8 cellular contexts compared by ENCODE assay signal in the genomic region with DNA sequence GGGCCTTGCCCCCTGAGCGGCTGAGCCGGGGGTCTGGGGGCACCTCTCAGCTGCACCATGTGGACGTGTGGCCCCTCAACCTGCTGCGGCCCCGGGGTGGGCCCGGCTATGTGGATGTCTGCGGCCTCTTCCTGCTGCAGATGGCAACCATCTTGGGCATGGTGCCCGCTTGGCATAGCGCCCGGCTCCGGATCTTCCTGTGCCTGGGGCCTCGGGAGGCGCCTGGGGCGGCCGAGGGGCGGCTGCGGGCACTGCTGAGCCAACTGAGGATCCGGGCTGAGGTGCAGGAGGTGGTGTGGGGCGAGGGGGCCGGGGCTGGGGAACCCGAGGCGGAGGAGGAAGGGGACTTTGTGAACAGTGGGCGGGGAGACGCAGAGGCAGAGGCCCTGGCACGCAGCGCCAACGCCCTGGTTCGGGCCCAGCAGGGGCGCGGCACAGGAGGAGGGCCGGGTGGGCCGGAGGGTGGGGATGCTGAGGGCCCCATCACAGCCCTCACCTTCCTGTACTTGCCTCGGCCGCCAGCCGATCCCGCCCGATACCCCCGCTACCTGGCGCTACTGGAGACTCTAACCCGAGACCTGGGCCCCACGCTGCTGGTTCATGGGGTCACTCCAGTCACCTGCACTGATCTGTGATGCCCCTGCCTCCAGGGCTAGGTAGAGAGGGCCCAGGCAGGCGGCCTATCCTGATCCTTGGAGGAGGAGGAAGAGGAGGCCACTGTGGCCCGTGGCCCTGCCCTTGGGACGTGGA. TPM values are rescaled to one million over a fixed set of nuclear protein-coding genes. Genes with fewer than 3 reads are reported as not detected.
A peak's percentile ranks its signal among the peaks of the same experiment; 100 is the strongest.
DNase-seq lines count a peak whose midpoint lies in the region; ATAC-seq, FAIRE-seq and TF ChIP-seq lines count a peak whose summit lies in the region.

No MANE protein-coding gene starts in this region.

- no peak for FAIRE-seq in GM12891 (lab: Jason Lieb, UNC)

- H3K4me3 ChIP-seq in OCI-LY1 (ENCODE audit: low read depth, low read length, poor library complexity, severe bottlenecking) (no peak overlapping the region), upper lobe of left lung (peak overlapping the region; percentile 10 to 86 (median 70))

- DNase-seq in GF-D8 (lab: John Stamatoyannopoulos, UW) (peak; percentile 56), cerebellar cortex (ENCODE audit: low spot score) (peak; percentile 82), middle frontal gyrus (ENCODE audit: extremely low spot score, low spot score) (peak; percentile 67), upper lobe of left lung (peak; percentile 81 to 96), GM12891 (ENCODE audit: insufficient read length, low spot score) (no peak)

- H4K20me1 ChIP-seq in OCI-LY1 (ENCODE audit: insufficient read depth, low read length) = no peaks in the 10 kb centered on the region

- no peak overlapping the region for H2AFZ ChIP-seq in OCI-LY1 (ENCODE audit: low read length)

- H3K27ac ChIP-seq in OCI-LY1 (ENCODE audit: low read depth, low read length, poor library complexity, severe bottlenecking) (no peak overlapping the region), upper lobe of left lung (peak overlapping the region; percentile 86 to 97 (median 95))

- no peaks in the 10 kb centered on the region for H3F3A ChIP-seq in OCI-LY1 (ENCODE audit: insufficient read depth, low read length)

- no peaks in the 10 kb centered on the region for H3K9me2 ChIP-seq in OCI-LY1 (ENCODE audit: low read depth, low read length)

- ATAC-seq in upper lobe of left lung (ENCODE audit: low FRiP score in 2 of 2) (peak; percentile 50 to 52), HG03039 (IDR thresholded peaks at IDR 0.05; ENCODE audit: unreplicated experiment) (no peak), HG03460 (IDR thresholded peaks at IDR 0.05; ENCODE audit: unreplicated experiment) (no peak)

- no peak overlapping the region; the same call in 1 of the 2 replicates for H3K9ac ChIP-seq in OCI-LY1 (ENCODE audit: low read length)

- H3K36me3 ChIP-seq in OCI-LY1 (ENCODE audit: insufficient read depth, low read length) (peaks cover 14% of the 10 kb centered on the region), upper lobe of left lung (peaks cover 0 to 28% (median 15%) of the 10 kb centered on the region in 4 donors)

- H3K4me1 ChIP-seq in OCI-LY1 (ENCODE audit: insufficient read depth, low read length, severe bottlenecking) = peaks cover 32% of the 10 kb centered on the region
- peaks cover 26 to 39% (median 26%) of the 10 kb centered on the region in 4 donors for H3K4me1 ChIP-seq in upper lobe of left lung

- TF ChIP-seq CTCF in OCI-LY1 (IDR thresholded peaks at IDR 0.05; ENCODE audit: low read length) (no peak), upper lobe of left lung (IDR thresholded peaks at IDR 0.05) (no peak)

- H3K27me3 ChIP-seq in OCI-LY1 (ENCODE audit: insufficient read depth, low read length) (no peaks in the 10 kb centered on the region), upper lobe of left lung (no peaks in the 10 kb centered on the region)

- H3K9me3 ChIP-seq in OCI-LY1 (ENCODE audit: low read length) = no peaks in the 10 kb centered on the region
- H3K9me3 ChIP-seq in upper lobe of left lung = no peaks in the 10 kb centered on the region

- H3K4me2 ChIP-seq in OCI-LY1 (ENCODE audit: low read length) = peak overlapping the region; percentile 58; the same call in 1 of the 2 replicates

- TF ChIP-seq POLR2A in upper lobe of left lung (IDR thresholded peaks at IDR 0.05) (peak in 1 of 4 donors; percentile 14), GM12891 (IDR thresholded peaks at IDR 0.05; ENCODE audit: low read depth, low read length) (no peak)

- 0 to 25% methylated on average over 5 to 19 of the region's 44 CpGs for WGBS in upper lobe of left lung, 2 donors

- TF ChIP-seq EP300 in upper lobe of left lung (IDR thresholded peaks at IDR 0.05) = no peak

- H3K79me2 ChIP-seq in OCI-LY1 (ENCODE audit: insufficient read depth, low read length) = no peaks in the 10 kb centered on the region

TF ChIP-seq in GM12891, 5 proteins besides CTCF, POLR2A, EP300 and RAD21:
- TF ChIP-seq PAX5 (IDR thresholded peaks at IDR 0.05; ENCODE audit: insufficient read depth, low read length, severe bottlenecking) (no peak), POLR2AphosphoS5 (IDR thresholded peaks at IDR 0.05; ENCODE audit: low read depth, low read length) (no peak), POU2F2 (IDR thresholded peaks at IDR 0.05; ENCODE audit: low read depth, low read length) (no peak), TAF1 (IDR thresholded peaks at IDR 0.05; ENCODE audit: low read depth, low read length) (no peak), SPI1 (IDR thresholded peaks at IDR 0.05; ENCODE audit: low read depth, low read length) (no peak)

RNA-seq across cellular contexts. Expression of a gene that starts 1.0 kb away (rescaled TPM):
- total RNA-seq in upper lobe of left lung = 10 to 100 TPM; 17.8 to 74.3 (median 67.3) TPM
- polyA plus RNA-seq in GM12891 (2012; ENCODE audit: low read depth, missing spikeins) = 39.3 TPM

RNA-seq across cellular contexts. Expression of a gene that starts 8.8 kb away (rescaled TPM):
- total RNA-seq in upper lobe of left lung = 100 to 1,000 TPM in 4 of 6 donors, 10 to 100 TPM in 2; 57.9 to 324 (median 111) TPM
- polyA plus RNA-seq in GM12891 (2012; ENCODE audit: low read depth, missing spikeins) = 138 TPM

RNA-seq across cellular contexts. Expression of a gene that starts 13.6 kb away (rescaled TPM):
- 10 to 100 TPM; 14.5 to 50.1 (median 43.9) TPM for total RNA-seq in upper lobe of left lung
- polyA plus RNA-seq in GM12891 (2012; ENCODE audit: low read depth, missing spikeins) = 8.9 TPM

RNA-seq across cellular contexts. Expression of a gene that starts 23.4 kb away (rescaled TPM):
- 1 to 10 TPM in 4 of 6 donors, under 1 TPM in 1, not detected in 1; 0.55 to 8.5 (median 4.8) TPM for total RNA-seq in upper lobe of left lung
- 1.2 TPM for polyA plus RNA-seq in GM12891 (2012; ENCODE audit: low read depth, missing spikeins)

RNA-seq across cellular contexts. Expression of a gene that starts 29.5 kb away (rescaled TPM):
- 1 to 10 TPM in 5 of 6 donors, not detected in 1; 1.3 to 2.9 (median 2.2) TPM for total RNA-seq in upper lobe of left lung
- 3.8 TPM for polyA plus RNA-seq in GM12891 (2012; ENCODE audit: low read depth, missing spikeins)

Comparison
In these comparisons a context has a peak if more than half of its experiments do, and no peak if none do; other contexts are left out.
1. ATAC-seq: peak in upper lobe of left lung (2 of 2); none in HG03039 (single experiment) and HG03460 (single experiment).